19 cellular contexts compared by ENCODE assay signal in the genomic region with DNA sequence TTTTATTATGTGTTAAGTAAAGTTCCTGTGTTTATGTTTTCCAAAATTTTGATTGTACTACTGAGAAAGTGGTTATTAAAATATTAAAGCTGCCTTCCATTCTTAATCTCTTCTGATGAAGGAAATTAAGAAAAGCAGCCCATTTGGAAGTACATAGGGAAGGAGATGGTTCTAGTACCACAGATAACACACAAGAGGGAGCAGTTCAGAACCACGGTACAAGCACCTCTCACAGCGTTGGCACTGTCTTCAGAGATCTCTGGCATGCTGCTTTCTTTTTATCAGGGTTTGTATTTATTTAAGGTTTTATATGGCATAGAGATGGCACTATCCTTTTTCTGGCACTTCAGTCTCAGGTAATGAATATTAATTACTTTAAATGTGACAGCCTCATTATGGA.
DNase-seq lines count a peak whose midpoint lies in the region; ATAC-seq and TF ChIP-seq lines count a peak whose summit lies in the region.
"Had no signal": no experiment of that assay in that cellular context is flagged by ENCODE, and none has a peak within 500 bp of the region (broad histone marks: within the 10 kb centered on the region; RNA-seq: fewer than 3 reads in every experiment).

No MANE protein-coding gene starts in this region.

- no peaks in the 10 kb centered on the region for H3K79me1 ChIP-seq in trophoblast cell (ENCODE audit: low read length)

- H2AFZ ChIP-seq in trophoblast cell (ENCODE audit: insufficient read depth, low read length, poor library complexity): no peak overlapping the region
- H2AFZ ChIP-seq: hepatocyte had no signal

- no peaks in the 10 kb centered on the region for H3K9me3 ChIP-seq in trophoblast cell (ENCODE audit: insufficient read depth, low read depth, low read length)
- H3K9me3 ChIP-seq: esophagus muscularis mucosa, MG63, SJCRH30 had no signal

- H3K36me3 Mint-ChIP-seq in HFFc6 (ENCODE audit: low read depth) (peaks cover 5% of the 10 kb centered on the region; the same call in 1 of the 2 replicates), WTC11 (no peaks in the 10 kb centered on the region)

- no peak overlapping the region for H3K27ac ChIP-seq in trophoblast cell (ENCODE audit: low read depth, low read length)
- H3K27ac ChIP-seq: esophagus muscularis mucosa, hepatocyte, SJCRH30 had no signal

- H3K4me3 ChIP-seq in trophoblast cell (ENCODE audit: low read depth, low read length): no peak overlapping the region
- H3K4me3 ChIP-seq: esophagus muscularis mucosa, hepatocyte, MG63, SJCRH30 had no signal

- H3K4me1 Mint-ChIP-seq in HFFc6 (ENCODE audit: low read depth): peaks cover 14% of the 10 kb centered on the region
- peaks cover 2% of the 10 kb centered on the region; the same call in 1 of the 2 replicates for H3K4me1 Mint-ChIP-seq in WTC11

- H3K18ac ChIP-seq in trophoblast cell (ENCODE audit: low read length): no peak overlapping the region

- H2BK120ac ChIP-seq in trophoblast cell (ENCODE audit: insufficient read depth, low read length, poor library complexity): no peak overlapping the region

- no peak overlapping the region for H3K4me3 Mint-ChIP-seq in HFFc6
- H3K4me3 Mint-ChIP-seq in WTC11: no peak overlapping the region
- H3K4me3 Mint-ChIP-seq: activated CD8-positive, alpha-beta T cell treated with anti-CD3 and anti-CD28 coated beads, Interleukin-2, amount 10 ng/mL, durations not matched to agents 7 days and 5 days; activated T-helper 1 cell treated with anti-CD3 and anti-CD28 coated beads, Interleukin-12 subunit alpha, Interleukin-12 subunit beta, Interleukin-2, Interleukin-4 antibody, amounts not matched to agents 30 ng/mL and 10 ng/mL and 1 ng/mL, durations not matched to agents 14 hours and 24 hours and 36 hours; naive thymus-derived CD4-positive, alpha-beta T cell had no signal

- H2BK5ac ChIP-seq in trophoblast cell (ENCODE audit: low read depth, low read length, poor library complexity): no peak overlapping the region

- CTCF ChIA-PET in WTC11 (lab: Charles Lee): no interaction called here

- H2AK5ac ChIP-seq in trophoblast cell (ENCODE audit: low read length): no peak overlapping the region

- TF ChIP-seq CTCF in HFFc6 (IDR thresholded peaks at IDR 0.05): peak; percentile 40; the same call in 1 of the 2 replicates
- no peak for TF ChIP-seq CTCF in WTC11 (IDR thresholded peaks at IDR 0.05)

- peak; percentile 64 for ATAC-seq in WTC11
- ATAC-seq: activated CD8-positive, alpha-beta T cell treated with anti-CD3 and anti-CD28 coated beads, Interleukin-2, amount 10 ng/mL, durations not matched to agents 7 days and 5 days; left ventricle myocardium superior; naive thymus-derived CD4-positive, alpha-beta T cell had no signal

- H3K4me2 ChIP-seq in trophoblast cell (ENCODE audit: low read length): no peak overlapping the region
- H3K4me2 ChIP-seq: hepatocyte had no signal

- no peak overlapping the region for H3K14ac ChIP-seq in trophoblast cell (ENCODE audit: low read length)

- WGBS in trophoblast cell (ENCODE audit: extremely low coverage, insufficient coverage, insufficient read length): no CpG with 5 or more reads among the region's 2 CpGs

- peaks cover 3% of the 10 kb centered on the region in 2 experiments for H3K36me3 ChIP-seq in trophoblast cell (ENCODE audit: control insufficient read depth in 1 of 2, insufficient read depth in 2 of 2, low read length in 2 of 2)
- H3K36me3 ChIP-seq: MG63 had no signal

- H3K4me1 ChIP-seq in trophoblast cell (ENCODE audit: control insufficient read depth in 1 of 2, insufficient read depth in 2 of 2, low read length in 2 of 2): no peaks in the 10 kb centered on the region
- H3K4me1 ChIP-seq: esophagus muscularis mucosa, SJCRH30 had no signal

- H3K27me3 Mint-ChIP-seq in HFFc6 (ENCODE audit: insufficient read depth) (no peaks in the 10 kb centered on the region), WTC11 (ENCODE audit: low read depth) (no peaks in the 10 kb centered on the region)
- H3K27me3 Mint-ChIP-seq: naive thymus-derived CD4-positive, alpha-beta T cell had no signal

- H3K9me3 Mint-ChIP-seq in HFFc6: no peaks in the 10 kb centered on the region
- H3K9me3 Mint-ChIP-seq in WTC11: no peaks in the 10 kb centered on the region
- H3K9me3 Mint-ChIP-seq: activated T-helper 1 cell treated with anti-CD3 and anti-CD28 coated beads, Interleukin-12 subunit alpha, Interleukin-12 subunit beta, Interleukin-2, Interleukin-4 antibody, amounts not matched to agents 30 ng/mL and 10 ng/mL and 1 ng/mL, durations not matched to agents 14 hours and 24 hours and 36 hours; naive thymus-derived CD4-positive, alpha-beta T cell had no signal

- H3K23ac ChIP-seq in trophoblast cell (ENCODE audit: low read length): no peak overlapping the region

- POLR2A ChIA-PET in WTC11 (lab: Charles Lee): no interaction called here

- no peaks in the 10 kb centered on the region for H3K79me2 ChIP-seq in trophoblast cell (ENCODE audit: control insufficient read depth, insufficient read depth, low read length, poor library complexity)
- H3K79me2 ChIP-seq: hepatocyte had no signal

- peak; percentile 6 for DNase-seq in DMS53 (lab: John Stamatoyannopoulos, UW)
- DNase-seq in DMS53 treated with DMSO at 0.1 percent for 48 hours (lab: John Stamatoyannopoulos, UW; ENCODE audit: unreplicated experiment): no peak
- DNase-seq in HFFc6: no peak
- no peak for DNase-seq in WTC11 (ENCODE audit: low spot score)
- peak; percentile 12 for DNase-seq in medulla oblongata (ENCODE audit: extremely low spot score)
- DNase-seq in trophoblast cell: no peak
- DNase-seq in NCI-H2171 (lab: John Stamatoyannopoulos, UW): no peak
- no peak for DNase-seq in GM03348 (ENCODE audit: low spot score)
- DNase-seq: activated CD8-positive, alpha-beta T cell treated with anti-CD3 and anti-CD28 coated beads, Interleukin-2, amount 10 ng/mL, durations not matched to agents 7 days and 5 days; amygdala; GF-D8; left ventricle myocardium superior; MG63; naive thymus-derived CD4-positive, alpha-beta T cell; SJCRH30; substantia nigra had no signal

- no peak overlapping the region for H4K12ac ChIP-seq in trophoblast cell (ENCODE audit: low read depth, low read length)

- H4K91ac ChIP-seq in trophoblast cell (ENCODE audit: low read depth, low read length): no peak overlapping the region

- no peak overlapping the region for H3K4ac ChIP-seq in trophoblast cell (ENCODE audit: low read depth, low read length)

- H3K27me3 ChIP-seq in trophoblast cell (ENCODE audit: insufficient read depth, low read length): no peaks in the 10 kb centered on the region
- H3K27me3 ChIP-seq: esophagus muscularis mucosa, hepatocyte, MG63, SJCRH30 had no signal

- no peak overlapping the region for H2BK12ac ChIP-seq in trophoblast cell (ENCODE audit: low read length)

- H3K27ac Mint-ChIP-seq in HFFc6 (no peak overlapping the region), WTC11 (no peak overlapping the region)
- H3K27ac Mint-ChIP-seq: activated CD8-positive, alpha-beta T cell treated with anti-CD3 and anti-CD28 coated beads, Interleukin-2, amount 10 ng/mL, durations not matched to agents 7 days and 5 days; activated T-helper 1 cell treated with anti-CD3 and anti-CD28 coated beads, Interleukin-12 subunit alpha, Interleukin-12 subunit beta, Interleukin-2, Interleukin-4 antibody, amounts not matched to agents 30 ng/mL and 10 ng/mL and 1 ng/mL, durations not matched to agents 14 hours and 24 hours and 36 hours had no signal

- H3K9ac ChIP-seq in trophoblast cell (ENCODE audit: low read length): no peak overlapping the region

- no peak overlapping the region for H4K8ac ChIP-seq in trophoblast cell (ENCODE audit: low read depth, low read length)

TF ChIP-seq in WTC11, 78 proteins besides CTCF, POLR2A, EP300 and RAD21:
- TF ChIP-seq KAT7 (CRISPR knock-in tag; IDR thresholded peaks at IDR 0.05; ENCODE audit: borderline replicate concordance): no peak
- TF ChIP-seq SOX15 (CRISPR knock-in tag; IDR thresholded peaks at IDR 0.05): no peak
TF ChIP-seq in WTC11: peak in this region for 0.

Comparison
In these comparisons a context has a peak if more than half of its experiments do, and no peak if none do; other contexts are left out.
1. DNase-seq: peak in DMS53 (single experiment) and medulla oblongata (single experiment); none in DMS53 treated with DMSO at 0.1 percent for 48 hours (single experiment), HFFc6 (single experiment), WTC11 (single experiment), trophoblast cell (0 of 2), NCI-H2171 (single experiment) and GM03348 (single experiment).